In genomic region chr4:150244600-150244999, GRCh38 we compare ENCODE assay signal across 13 cellular contexts.
DNase-seq lines count a peak whose midpoint lies in the region; ATAC-seq lines count a peak whose summit lies in the region.
"Had no signal": no experiment of that assay in that cellular context is flagged by ENCODE, and none has a peak within 500 bp of the region (broad histone marks: within the 10 kb centered on the region; RNA-seq: fewer than 3 reads in every experiment).

No MANE protein-coding gene starts in this region.

- no peak for ATAC-seq in GM21423 (IDR thresholded peaks at IDR 0.05; ENCODE audit: unreplicated experiment)
- no peak for ATAC-seq in HG02884 (IDR thresholded peaks at IDR 0.05; ENCODE audit: unreplicated experiment)
- ATAC-seq in GM19463 (IDR thresholded peaks at IDR 0.05; ENCODE audit: unreplicated experiment) = no peak
- ATAC-seq: activated CD8-positive, alpha-beta T cell treated with anti-CD3 and anti-CD28 coated beads for 36 hours; SK-N-SH treated with all-trans-retinoic acid at 6 μM for 48 hours had no signal

- DNase-seq in NCI-H82 (lab: John Stamatoyannopoulos, UW) = peak; percentile 13
- DNase-seq in NCI-H82 treated with DMSO at 0.1 percent for 48 hours (lab: John Stamatoyannopoulos, UW; ENCODE audit: unreplicated experiment) = no peak
- DNase-seq in NCI-H748 (lab: John Stamatoyannopoulos, UW; ENCODE audit: unreplicated experiment) = peak; percentile 82
- peak; percentile 67 for DNase-seq in fibroblast of peridontal ligament (ENCODE audit: extremely low read depth)
- no peak for DNase-seq in activated T-cell treated with anti-CD3 and anti-CD28 coated beads for 4 hours
- DNase-seq: activated CD8-positive, alpha-beta T cell treated with anti-CD3 and anti-CD28 coated beads for 36 hours; adrenal gland; midbrain; sigmoid colon had no signal

Comparison
In these comparisons a context has a peak if more than half of its experiments do, and no peak if none do; other contexts are left out.
1. DNase-seq: peak in NCI-H82 (single experiment), NCI-H748 (single experiment) and fibroblast of peridontal ligament (single experiment); none in NCI-H82 treated with DMSO at 0.1 percent for 48 hours (single experiment) and activated T-cell treated with anti-CD3 and anti-CD28 coated beads for 4 hours (single experiment).